In genomic region chr12:57837779-57838562, GRCh38 we compare ENCODE assay signal across 8 cellular contexts. TPM values are rescaled to one million over a fixed set of nuclear protein-coding genes. Genes with fewer than 3 reads are reported as not detected.
DNase-seq lines count a peak whose midpoint lies in the region; ATAC-seq, FAIRE-seq and TF ChIP-seq lines count a peak whose summit lies in the region.

No MANE protein-coding gene starts in this region.

- H3K27me3 ChIP-seq in keratinocyte (ENCODE audit: control insufficient read depth, extremely low read depth, insufficient read depth, low read length) (no peaks in the 10 kb centered on the region), H7 (ENCODE audit: control insufficient read depth, insufficient read depth, low read length) (no peaks in the 10 kb centered on the region)

- H3K27ac Mint-ChIP-seq in type B pancreatic cell, result peak overlapping the region; percentile 87

- peaks cover 54% of the 10 kb centered on the region for H3K4me1 ChIP-seq in keratinocyte (ENCODE audit: control insufficient read depth, extremely low read depth, insufficient read depth, low read length)

- H4K20me1 ChIP-seq in keratinocyte (ENCODE audit: control insufficient read depth, extremely low read depth, insufficient read depth, low read length), result peaks cover 22% of the 10 kb centered on the region

- no peak for TF ChIP-seq CTCF in astrocyte of the spinal cord (IDR thresholded peaks at IDR 0.05; ENCODE audit: low read depth, low read length)
- no peak for TF ChIP-seq CTCF in keratinocyte (optimal IDR thresholded peaks at IDR 0.05 in 1 of 3, IDR thresholded peaks at IDR 0.05 in 1 of 3, conservative IDR thresholded peaks at IDR 0.05 in 1 of 3; ENCODE audit: extremely low read depth in 1 of 3, insufficient read depth in 2 of 3, low read length in 3 of 3)
- no peak for TF ChIP-seq CTCF in type B pancreatic cell (conservative IDR thresholded peaks at IDR 0.05)

- H3K36me3 Mint-ChIP-seq in type B pancreatic cell, result peaks cover 3% of the 10 kb centered on the region

- dilution Hi-C loops in keratinocyte (cut with MboI; ENCODE audit: extremely low pct_ligation_motif_present, low sequenced_read_pairs), result no loop called here

- no peaks in the 10 kb centered on the region for H3K9me3 Mint-ChIP-seq in type B pancreatic cell

- peaks cover 86% of the 10 kb centered on the region for H3K79me2 ChIP-seq in keratinocyte (ENCODE audit: control insufficient read depth, insufficient read depth, low read length)

- peak overlapping the region; percentile 59 for H3K4me2 ChIP-seq in keratinocyte (ENCODE audit: control insufficient read depth, extremely low read depth, insufficient read depth, low read depth, low read length)

- CTCF ChIA-PET in HEK293T (lab: Yijun Ruan, JAX), result interaction anchor here (1.4 to 3.2 kb wide), 2 partner anchors 27 to 58 kb away, joined by 6 to 21 read pairs; no protein-coding TSS in a partner anchor

- peaks cover 9% of the 10 kb centered on the region for H3K9me1 ChIP-seq in keratinocyte (ENCODE audit: control insufficient read depth, extremely low read depth, insufficient read depth, low read length)

- DNase-seq in NCI-H2029 (lab: John Stamatoyannopoulos, UW) (peak; percentile 87), astrocyte of the spinal cord (ENCODE audit: low read depth, low spot score) (peak; percentile 65), keratinocyte (ENCODE audit: low read depth, low spot score) (no peak), type B pancreatic cell (ENCODE audit: extremely low spot score, unreplicated experiment) (no peak), hippocampal formation (lab: John Stamatoyannopoulos, UW) (no peak), HEK293T (ENCODE audit: extremely low spot score) (no peak), H7 (no peak)

- FAIRE-seq in keratinocyte (lab: Jason Lieb, UNC), result peak; percentile 78

- POLR2A ChIA-PET in HEK293T (lab: Yijun Ruan, JAX), result interaction anchor here (0.8 to 3.0 kb wide), 4 partner anchors 9 to 113 kb away, joined by 3 to 24 read pairs (median 3); partner anchors contain the start of genes ATP23 and CTDSP2

- H3K27me3 Mint-ChIP-seq in type B pancreatic cell, result no peaks in the 10 kb centered on the region

- peaks cover 80% of the 10 kb centered on the region for H3K4me1 Mint-ChIP-seq in type B pancreatic cell (ENCODE audit: unreplicated experiment)

- peak overlapping the region; percentile 44 for H3K27ac ChIP-seq in keratinocyte (ENCODE audit: control insufficient read depth, insufficient read depth, low read length)

- no peak overlapping the region for H2AFZ ChIP-seq in keratinocyte (ENCODE audit: control insufficient read depth, low read length)

- no peaks in the 10 kb centered on the region for H3K9me3 ChIP-seq in keratinocyte (ENCODE audit: control insufficient read depth, low read depth, low read length)

- H3K4me3 ChIP-seq in astrocyte of the spinal cord (ENCODE audit: low read depth, low read length) (no peak overlapping the region), keratinocyte (ENCODE audit: control insufficient read depth in 2 of 3, extremely low read depth in 1 of 3, insufficient read depth in 2 of 3, low read depth in 1 of 3, low read length in 3 of 3) (no peak overlapping the region), H7 (ENCODE audit: insufficient read depth, low read depth, low read length) (no peak overlapping the region)

- peak overlapping the region; percentile 18 for H3K9ac ChIP-seq in keratinocyte (ENCODE audit: control insufficient read depth, extremely low read depth, insufficient read depth, low read length)

- H3K36me3 ChIP-seq in keratinocyte (ENCODE audit: control insufficient read depth in 2 of 2, extremely low read depth in 1 of 2, insufficient read depth in 2 of 2, low read length in 2 of 2) (no peaks in the 10 kb centered on the region), H7 (replicated peaks; ENCODE audit: control insufficient read depth, insufficient read depth, low read length) (no peaks in the 10 kb centered on the region)

- peak overlapping the region; percentile 60 for H3K4me3 Mint-ChIP-seq in type B pancreatic cell

- in situ Hi-C loops in astrocyte of the spinal cord (cut with HindIII; ENCODE audit: low sequenced_read_pairs), result no loop called here

- peak; percentile 28 for ATAC-seq in GM21423 (IDR thresholded peaks at IDR 0.05; ENCODE audit: unreplicated experiment)

TF ChIP-seq in HEK293T, 16 proteins besides CTCF, POLR2A, EP300 and RAD21:
- no peak for TF ChIP-seq FOXA1 (IDR thresholded peaks at IDR 0.05)
- TF ChIP-seq FOXM1 (IDR thresholded peaks at IDR 0.05; ENCODE audit: borderline replicate concordance), result no peak
- TF ChIP-seq PKNOX1 (IDR thresholded peaks at IDR 0.05), result no peak
- no peak for TF ChIP-seq ZNF384 (IDR thresholded peaks at IDR 0.05)
- no peak for TF ChIP-seq SP1 (IDR thresholded peaks at IDR 0.05)
- no peak for TF ChIP-seq ELF4 (IDR thresholded peaks at IDR 0.05)

RNA-seq across cellular contexts. Expression of gene CTDSP2, which starts 8.6 kb away (rescaled TPM):
- polyA plus RNA-seq in keratinocyte, result 39.0 to 75.0 TPM (median 54.6 TPM) in 3 replicates
- 38.5 TPM for polyA plus RNA-seq in keratinocyte (2011; ENCODE audit: low read depth)
- 61.4 and 68.1 TPM in 2 replicates for polyA plus RNA-seq in keratinocyte (2011; cell fraction: cytosol; rRNA removed)
- polyA plus RNA-seq in keratinocyte (2011; cell fraction: nucleus; rRNA removed), result 62.6 and 66.0 TPM in 2 replicates
- 35.0 and 54.1 TPM in 2 replicates for polyA plus RNA-seq in keratinocyte (2012; ENCODE audit: low replicate concordance)
- 72.9 to 174 TPM (median 107 TPM) in 3 replicates for polyA minus RNA-seq in keratinocyte
- polyA minus RNA-seq in keratinocyte (2011; cell fraction: cytosol; rRNA and poly(A)+ RNA removed), result 36.8 TPM
- polyA minus RNA-seq in keratinocyte (2011; cell fraction: nucleus; rRNA and poly(A)+ RNA removed), result 28.5 and 40.3 TPM in 2 replicates
- 135 and 183 TPM in 2 replicates for total RNA-seq in type B pancreatic cell (ENCODE audit: low replicate concordance)
- total RNA-seq in H7 (2014; rRNA removed; shearing (Covaris generic)), result 59.3 and 74.2 TPM in 2 replicates

RNA-seq across cellular contexts. Expression of gene AVIL, which starts 19.4 kb away (rescaled TPM):
- polyA plus RNA-seq in keratinocyte, result 0.27 to 1.3 TPM (median 1.3 TPM) in 3 replicates
- polyA plus RNA-seq in keratinocyte (2011; ENCODE audit: low read depth), result 1.9 TPM
- polyA plus RNA-seq in keratinocyte (2011; cell fraction: cytosol; rRNA removed), result 0.14 and 0.49 TPM in 2 replicates
- 5.3 and 5.4 TPM in 2 replicates for polyA plus RNA-seq in keratinocyte (2011; cell fraction: nucleus; rRNA removed)
- 0.66 and 2.7 TPM in 2 replicates for polyA plus RNA-seq in keratinocyte (2012; ENCODE audit: low replicate concordance)
- polyA minus RNA-seq in keratinocyte, result 1.3 to 2.7 TPM in 2 of 3 replicates, not detected in the other
- polyA minus RNA-seq in keratinocyte (2011; cell fraction: cytosol; rRNA and poly(A)+ RNA removed), result not detected
- 1.2 and 1.3 TPM in 2 replicates for polyA minus RNA-seq in keratinocyte (2011; cell fraction: nucleus; rRNA and poly(A)+ RNA removed)
- 4.9 and 6.6 TPM in 2 replicates for total RNA-seq in type B pancreatic cell (ENCODE audit: low replicate concordance)
- total RNA-seq in H7 (2014; rRNA removed; shearing (Covaris generic)), result 0.38 TPM in 1 of 2 replicates, not detected in the other

RNA-seq across cellular contexts. Expression of gene TSFM, which starts 55.4 kb away (rescaled TPM):
- 20.4 to 30.5 TPM (median 21.0 TPM) in 3 replicates for polyA plus RNA-seq in keratinocyte
- polyA plus RNA-seq in keratinocyte (2011; ENCODE audit: low read depth), result 21.3 TPM
- 12.9 and 16.0 TPM in 2 replicates for polyA plus RNA-seq in keratinocyte (2011; cell fraction: cytosol; rRNA removed)
- 19.2 and 21.7 TPM in 2 replicates for polyA plus RNA-seq in keratinocyte (2011; cell fraction: nucleus; rRNA removed)
- 26.7 and 28.8 TPM in 2 replicates for polyA plus RNA-seq in keratinocyte (2012; ENCODE audit: low replicate concordance)
- polyA minus RNA-seq in keratinocyte, result 4.7 to 7.1 TPM (median 5.6 TPM) in 3 replicates
- polyA minus RNA-seq in keratinocyte (2011; cell fraction: cytosol; rRNA and poly(A)+ RNA removed), result 11.1 TPM
- 4.6 and 4.7 TPM in 2 replicates for polyA minus RNA-seq in keratinocyte (2011; cell fraction: nucleus; rRNA and poly(A)+ RNA removed)
- 30.4 and 33.0 TPM in 2 replicates for total RNA-seq in type B pancreatic cell (ENCODE audit: low replicate concordance)
- 57.7 and 67.8 TPM in 2 replicates for total RNA-seq in H7 (2014; rRNA removed; shearing (Covaris generic))

Comparison
In these comparisons a context has a peak if more than half of its experiments do, and no peak if none do; other contexts are left out.
1. DNase-seq: peak in NCI-H2029 (single experiment) and astrocyte of the spinal cord (single experiment); none in keratinocyte (single experiment), type B pancreatic cell (single experiment), hippocampal formation (0 of 2), HEK293T (single experiment) and H7 (single experiment).